ENCODE assay signal across 30 cellular contexts in the genomic region with DNA sequence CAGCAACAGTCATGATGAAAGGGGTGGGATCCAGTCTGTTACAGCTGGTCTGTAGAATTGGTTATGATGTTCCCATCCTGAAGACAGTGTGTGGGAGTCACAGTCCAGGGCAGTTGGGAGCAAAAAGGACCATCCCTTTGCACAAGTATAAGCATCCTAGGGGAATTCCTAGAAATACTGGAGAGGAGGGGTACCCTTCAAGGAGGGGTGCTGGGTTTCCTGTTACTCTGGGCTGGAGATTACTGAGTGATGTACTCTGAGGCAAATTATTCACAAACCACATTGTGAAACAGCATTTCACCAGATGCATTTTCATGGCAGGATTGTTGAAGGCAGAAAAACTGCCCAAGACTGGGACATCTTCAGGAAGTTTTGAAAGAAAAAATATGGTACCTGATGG.
DNase-seq lines count a peak whose midpoint lies in the region; ATAC-seq and TF ChIP-seq lines count a peak whose summit lies in the region.
"Had no signal": no experiment of that assay in that cellular context is flagged by ENCODE, and none has a peak within 500 bp of the region (broad histone marks: within the 10 kb centered on the region; RNA-seq: fewer than 3 reads in every experiment).

No MANE protein-coding gene starts in this region.

- ATAC-seq in IMR-90 (ENCODE audit: low read depth) = peak; percentile 43
- ATAC-seq in GM18858 (IDR thresholded peaks at IDR 0.05; ENCODE audit: unreplicated experiment) = no peak
- no peak for ATAC-seq in GM21528 (IDR thresholded peaks at IDR 0.05; ENCODE audit: low FRiP score, unreplicated experiment)
- no peak for ATAC-seq in sciatic nerve
- ATAC-seq: activated naive CD8-positive, alpha-beta T cell treated with anti-CD3 and anti-CD28 coated beads, Interleukin-2, amount 50 U/mL, for 24 hours; effector memory CD8-positive, alpha-beta T cell; left colon; naive thymus-derived CD4-positive, alpha-beta T cell; pancreas; stimulated activated naive CD8-positive, alpha-beta T cell treated with anti-CD3 and anti-CD28 coated beads, Interleukin-15, Interleukin-2, amounts not matched to agents 100 U/mL and 50 U/mL, for 24 hours had no signal

- peak overlapping the region; percentile 71 for H2BK20ac ChIP-seq in IMR-90 (ENCODE audit: low read depth, low read length)

- DNase-seq in AG10803 (ENCODE audit: low read depth) = peak; percentile 63
- peak; percentile 69 for DNase-seq in IMR-90
- DNase-seq in epithelial cell of prostate (ENCODE audit: low read depth, low spot score) = no peak
- DNase-seq in mesenchymal stem cell = peak; percentile 38
- DNase-seq in NCI-H446 (lab: John Stamatoyannopoulos, UW) = no peak
- DNase-seq in sciatic nerve (ENCODE audit: low spot score) = no peak
- DNase-seq: activated CD4-positive, CD25-positive, alpha-beta regulatory T cell treated with anti-CD3 and anti-CD28 coated beads, Interleukin-2, amount 50 U/mL, for 72 hours; activated CD8-positive, alpha-beta memory T cell treated with anti-CD3 and anti-CD28 coated beads for 24 hours; activated gamma-delta T cell treated with Interleukin-2 at 50 U/mL for 16 hours; activated naive CD8-positive, alpha-beta T cell treated with anti-CD3 and anti-CD28 coated beads, Interleukin-2, amount 50 U/mL, for 24 hours; activated T-cell treated with anti-CD3 and anti-CD28 coated beads, Interleukin-2, amount 50 U/mL, for 1 hour; effector memory CD8-positive, alpha-beta T cell; heart left ventricle; left colon; naive thymus-derived CD4-positive, alpha-beta T cell; NCI-H1105 treated with DMSO at 0.1 percent for 48 hours; NCI-H524; NK-92 treated with Interleukin-12 subunit alpha and Interleukin-12 subunit beta, amount 100 ng/mL, for 24 hours; pancreas; Peyer's patch; SIG-M5; stimulated activated CD4-positive, alpha-beta T cell treated with anti-CD3 and anti-CD28 coated beads, Interleukin-12 subunit alpha, Interleukin-12 subunit beta, amount 100 ng/mL, for 4 hours; stimulated activated CD4-positive, alpha-beta T cell treated with anti-CD3 and anti-CD28 coated beads, Interleukin-4, amount 100 ng/mL, for 4 hours; stimulated activated naive CD8-positive, alpha-beta T cell treated with anti-CD3 and anti-CD28 coated beads, Interleukin-15, Interleukin-2, amounts not matched to agents 100 U/mL and 50 U/mL, for 24 hours had no signal

- no peak for TF ChIP-seq RAD21 in IMR-90 (IDR thresholded peaks at IDR 0.05; ENCODE audit: low read length)

- no peak for TF ChIP-seq POLR2A in IMR-90 (IDR thresholded peaks at IDR 0.05; ENCODE audit: low read depth, low read length)

- H2BK12ac ChIP-seq in mesenchymal stem cell (ENCODE audit: low read length in 2 of 2) = peak overlapping the region; percentile 54 to 87

- H3K79me1 ChIP-seq in IMR-90 (ENCODE audit: low read depth in 1 of 2, low read length in 2 of 2) (peaks cover 10 to 18% of the 10 kb centered on the region in 2 experiments), mesenchymal stem cell (replicated peaks; ENCODE audit: low read length, poor library complexity, severe bottlenecking) (no peaks in the 10 kb centered on the region)

- peaks cover 5% of the 10 kb centered on the region; the same call in 1 of the 2 replicates for H3K9me1 ChIP-seq in IMR-90 (ENCODE audit: insufficient read depth, low read length)

- CTCF ChIA-PET in IMR-90 (lab: Yijun Ruan, JAX) = interaction anchor here (1.4 kb wide), 1 partner anchor 39 kb away, joined by 4 read pairs; no protein-coding TSS in a partner anchor

- H3K4ac ChIP-seq in IMR-90 (ENCODE audit: low read depth, low read length) = peak overlapping the region; percentile 77
- H3K4ac ChIP-seq in mesenchymal stem cell (ENCODE audit: low read depth in 1 of 2, low read length in 2 of 2) = peak overlapping the region in 1 of 2 experiments; percentile 61

- peak overlapping the region; percentile 31; the same call in 1 of the 2 replicates for H3K23ac ChIP-seq in IMR-90 (ENCODE audit: low read depth, low read length)
- H3K23ac ChIP-seq in mesenchymal stem cell (ENCODE audit: low read length in 2 of 2) = no peak overlapping the region

- dilution Hi-C loops in IMR-90 (cut with HindIII; ENCODE audit: low sequenced_read_pairs, unreplicated experiment) = no loop called here

- peak overlapping the region; percentile 5 for H3K56ac ChIP-seq in IMR-90 (ENCODE audit: extremely low read depth, insufficient read depth, low read length)

- BruUV-seq in IMR-90 (replicated peaks; lab: Mats Ljungman, UMichigan) = no TSS peak

- peaks cover 13% of the 10 kb centered on the region for H3K4me1 ChIP-seq in IMR-90 (ENCODE audit: control insufficient read depth, insufficient read depth, low read length)
- H3K4me1 ChIP-seq in mesenchymal stem cell (ENCODE audit: control insufficient read depth, insufficient read depth, low read depth, low read length) = no peaks in the 10 kb centered on the region
- H3K4me1 ChIP-seq: heart left ventricle, pancreas, Peyer's patch, right atrium auricular region had no signal

- no peak overlapping the region for H2AK9ac ChIP-seq in IMR-90 (replicated peaks; ENCODE audit: low read depth, low read length, poor library complexity)

- H3K4me2 ChIP-seq in IMR-90 (ENCODE audit: low read depth, low read length) = peak overlapping the region; percentile 1; the same call in 1 of the 2 replicates
- no peak overlapping the region for H3K4me2 ChIP-seq in mesenchymal stem cell (ENCODE audit: low read length, poor library complexity, severe bottlenecking)

- TF ChIP-seq CTCF in AG10803 (conservative IDR thresholded peaks at IDR 0.05; ENCODE audit: low read length) (no peak), IMR-90 (conservative IDR thresholded peaks at IDR 0.05; ENCODE audit: low read depth, low read length) (no peak)

- POLR2A ChIA-PET in IMR-90 (lab: Charles Lee; ENCODE audit: unreplicated experiment) = interaction anchor here (1.1 to 1.5 kb wide), 2 partner anchors 123 to 126 kb away, joined by 3 to 5 read pairs; no protein-coding TSS in a partner anchor

- H2BK5ac ChIP-seq in IMR-90 (ENCODE audit: low read depth, low read length, poor library complexity, severe bottlenecking) (peak overlapping the region; percentile 72), mesenchymal stem cell (ENCODE audit: low read depth, low read length, poor library complexity, severe bottlenecking) (no peak overlapping the region)

- H3K14ac ChIP-seq in IMR-90 (replicated peaks; ENCODE audit: low read depth, low read length) (peak overlapping the region; percentile 76), mesenchymal stem cell (ENCODE audit: low read length in 2 of 2) (no peak overlapping the region)

- H2AK5ac ChIP-seq in IMR-90 (ENCODE audit: low read depth, low read length) (peak overlapping the region; percentile 60), mesenchymal stem cell (ENCODE audit: low read length, severe bottlenecking) (no peak overlapping the region)

- H3K27me3 ChIP-seq in IMR-90 (ENCODE audit: control insufficient read depth, insufficient read depth, low read length) (no peaks in the 10 kb centered on the region), mesenchymal stem cell (ENCODE audit: control insufficient read depth in 1 of 2, insufficient read depth in 1 of 2, low read length in 2 of 2) (no peaks in the 10 kb centered on the region)
- H3K27me3 ChIP-seq: heart left ventricle, Peyer's patch, right atrium auricular region had no signal

- no peaks in the 10 kb centered on the region for H3K36me3 ChIP-seq in IMR-90 (ENCODE audit: control insufficient read depth, insufficient read depth, low read length)
- H3K36me3 ChIP-seq in mesenchymal stem cell (ENCODE audit: control insufficient read depth in 1 of 2, insufficient read depth in 2 of 2, low read depth in 1 of 2, low read length in 2 of 2) = no peaks in the 10 kb centered on the region
- H3K36me3 ChIP-seq: heart left ventricle, pancreas, Peyer's patch, right atrium auricular region, thoracic aorta had no signal

- intact Hi-C loops in IMR-90 (cut with micrococcal nuclease) (no loop called here), sciatic nerve (cut with DNase I) (no loop called here)

- peak overlapping the region; percentile 94; the same call in 1 of the 2 replicates for H4K5ac ChIP-seq in IMR-90 (ENCODE audit: low read depth, low read length)

- peak overlapping the region; percentile 95 for H3K27ac ChIP-seq in IMR-90 (ENCODE audit: insufficient read depth, low read length)
- H3K27ac ChIP-seq in epithelial cell of prostate = peak overlapping the region; percentile 55
- H3K27ac ChIP-seq in mesenchymal stem cell (ENCODE audit: low read length, poor library complexity, severe bottlenecking) = no peak overlapping the region
- H3K27ac ChIP-seq: C4-2B, coronary artery, heart left ventricle, pancreas, Peyer's patch, right atrium auricular region, thoracic aorta had no signal

- H3K9ac ChIP-seq in IMR-90 (ENCODE audit: low read depth, low read length) (peak overlapping the region; percentile 49; the same call in 1 of the 2 replicates), mesenchymal stem cell (ENCODE audit: low read length) (peak overlapping the region; percentile 62)

- H4K91ac ChIP-seq in IMR-90 (ENCODE audit: insufficient read depth, low read depth, low read length) (peak overlapping the region; percentile 79), mesenchymal stem cell (ENCODE audit: low read length) (peak overlapping the region; percentile 35)

- H3K9me3 ChIP-seq in IMR-90 (ENCODE audit: control insufficient read depth, insufficient read depth, low read length) (no peaks in the 10 kb centered on the region), mesenchymal stem cell (ENCODE audit: control insufficient read depth, low read length) (peaks cover 5% of the 10 kb centered on the region)
- H3K9me3 ChIP-seq: heart left ventricle, Peyer's patch, right atrium auricular region, thoracic aorta had no signal

- no peaks in the 10 kb centered on the region for H4K20me1 ChIP-seq in IMR-90 (ENCODE audit: insufficient read depth, low read length)

- H4K8ac ChIP-seq in IMR-90 (ENCODE audit: low read depth in 2 of 2, low read length in 2 of 2) = peak overlapping the region; percentile 44 to 70
- H4K8ac ChIP-seq in mesenchymal stem cell (ENCODE audit: low read length) = no peak overlapping the region

- H2BK15ac ChIP-seq in IMR-90 (ENCODE audit: low read depth, low read length) = peak overlapping the region; percentile 80
- H2BK15ac ChIP-seq in mesenchymal stem cell (ENCODE audit: low read depth, poor library complexity, severe bottlenecking) = no peak overlapping the region

- peak overlapping the region; percentile 84 for H2BK120ac ChIP-seq in IMR-90 (ENCODE audit: low read depth, low read length)
- no peak overlapping the region for H2BK120ac ChIP-seq in mesenchymal stem cell (ENCODE audit: low read depth, low read length)

- no peak overlapping the region for H3K4me3 ChIP-seq in AG10803 (ENCODE audit: low read length)
- H3K4me3 ChIP-seq in IMR-90 (ENCODE audit: insufficient read depth, low read depth, low read length) = no peak overlapping the region
- no peak overlapping the region for H3K4me3 ChIP-seq in mesenchymal stem cell (ENCODE audit: insufficient read depth in 1 of 2, low read depth in 1 of 2, low read length in 2 of 2)
- H3K4me3 ChIP-seq: coronary artery, heart left ventricle, pancreas, Peyer's patch, right atrium auricular region, thoracic aorta had no signal

- H3K18ac ChIP-seq in IMR-90 (ENCODE audit: low read depth, low read length) (peak overlapping the region; percentile 100), mesenchymal stem cell (ENCODE audit: low read depth in 1 of 2, low read length in 2 of 2) (peak overlapping the region in 1 of 2 experiments; percentile 67)

- H2AFZ ChIP-seq in IMR-90 (replicated peaks; ENCODE audit: low read length, poor library complexity) = peak overlapping the region; percentile 49
- H2AFZ ChIP-seq in mesenchymal stem cell (ENCODE audit: low read depth, low read length) = no peak overlapping the region

- in situ Hi-C loops in IMR-90 (cut with MboI; ENCODE audit: low sequenced_read_pairs) = loop anchor here (10.0 to 25.0 kb wide), 2 partner anchors 630 to 1013 kb away; no protein-coding TSS in a partner anchor

Comparison
In these comparisons a context has a peak if more than half of its experiments do, and no peak if none do; other contexts are left out.
1. DNase-seq: peak in AG10803 (single experiment), IMR-90 (single experiment) and mesenchymal stem cell (single experiment); none in epithelial cell of prostate (single experiment), NCI-H446 (0 of 2) and sciatic nerve (single experiment).